ENCODE assay signal across 6 cellular contexts in the genomic region with DNA sequence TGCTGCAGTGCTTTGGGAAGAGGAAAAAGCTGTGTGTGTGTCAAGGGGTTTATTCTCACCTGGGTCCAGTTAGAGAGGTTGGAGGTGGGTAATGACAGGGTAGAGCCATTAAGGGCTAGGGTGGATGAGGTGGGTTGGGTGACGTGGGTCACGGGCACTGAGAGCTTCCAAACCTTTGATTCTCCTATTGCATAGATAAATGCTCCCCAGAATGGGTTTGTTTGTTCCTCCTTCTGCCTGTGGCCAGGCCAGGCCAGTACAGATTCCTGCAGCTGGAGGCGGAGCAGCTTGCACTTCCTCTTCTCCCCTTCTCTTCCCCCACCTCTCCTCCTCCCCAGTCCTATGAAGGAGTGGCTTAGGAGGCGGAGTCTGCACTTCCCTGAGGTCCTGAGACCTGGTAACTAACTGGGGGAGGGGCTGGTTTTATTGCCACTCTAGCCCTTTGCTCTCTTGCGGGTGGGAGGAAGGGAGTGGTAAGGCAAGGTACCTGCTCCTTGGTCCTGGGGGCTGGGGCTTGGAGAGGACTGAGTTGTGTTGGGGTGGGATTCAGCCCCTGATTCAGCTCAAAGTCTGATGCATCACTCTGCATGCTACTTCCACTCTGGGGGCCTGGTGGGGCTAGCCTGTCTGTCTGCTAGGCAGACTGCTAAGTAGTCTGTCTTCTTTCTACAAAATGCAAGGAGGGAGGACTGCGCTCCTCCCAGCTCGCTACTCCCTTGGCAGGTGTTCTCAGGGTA. TPM values are rescaled to one million over a fixed set of nuclear protein-coding genes. Genes with fewer than 3 reads are reported as not detected.
DNase-seq lines count a peak whose midpoint lies in the region; ATAC-seq and TF ChIP-seq lines count a peak whose summit lies in the region.

No MANE protein-coding gene starts in this region.

- no peak for TF ChIP-seq CTCF in C4-2B (conservative IDR thresholded peaks at IDR 0.05)

- H3K27ac ChIP-seq in C4-2B: peak overlapping the region; percentile 93

- peak; percentile 67 for ATAC-seq in GM21723 (IDR thresholded peaks at IDR 0.05; ENCODE audit: unreplicated experiment)

- DNase-seq in NOMO-1 treated with DMSO at 0.1 percent for 48 hours (lab: John Stamatoyannopoulos, UW; ENCODE audit: unreplicated experiment) (peak; percentile 95), glomerular visceral epithelial cell (ENCODE audit: extremely low spot score) (peak; percentile 73), ureter (ENCODE audit: low spot score) (peak; percentile 85)
- DNase-seq in activated CD8-positive, alpha-beta memory T cell treated with anti-CD3 and anti-CD28 coated beads for 24 hours: no peak

RNA-seq across cellular contexts. Expression of a gene that starts 3.5 kb away (rescaled TPM):
- total RNA-seq in ureter: 138 TPM

RNA-seq across cellular contexts. Expression of a gene that starts 18.9 kb away (rescaled TPM):
- not detected for total RNA-seq in ureter

RNA-seq across cellular contexts. Expression of a gene that starts 26.6 kb away (rescaled TPM):
- total RNA-seq in ureter: 31.4 TPM

RNA-seq across cellular contexts. Expression of a gene that starts 40.1 kb away (rescaled TPM):
- total RNA-seq in ureter: 51.3 TPM

RNA-seq across cellular contexts. Expression of a gene that starts 40.5 kb away (rescaled TPM):
- 26.0 TPM for total RNA-seq in ureter
